Comparison of ENCODE assay signal across 17 cellular contexts in genomic region chr22:48253573-48253972, GRCh38.
"Had no signal": no experiment of that assay in that cellular context is flagged by ENCODE, and none has a peak within 500 bp of the region (broad histone marks: within the 10 kb centered on the region; RNA-seq: fewer than 3 reads in every experiment).

No MANE protein-coding gene starts in this region.

- DNase-seq: activated CD4-positive, CD25-positive, alpha-beta regulatory T cell treated with anti-CD3 and anti-CD28 coated beads, Interleukin-2, amount 50 U/mL, for 72 hours; activated CD8-positive, alpha-beta memory T cell treated with anti-CD3 and anti-CD28 coated beads for 24 hours; activated CD8-positive, alpha-beta memory T cell treated with anti-CD3 and anti-CD28 coated beads, Interleukin-2, amount 50 U/mL, for 48 hours; activated effector memory CD4-positive, alpha-beta T cell treated with Interleukin-2 at 50 U/mL for 16 hours; activated T-cell treated with anti-CD3 and anti-CD28 coated beads, Interleukin-2, amount 50 U/mL, for 48 hours; adrenal gland; effector CD4-positive, alpha-beta T cell; heart left ventricle; kidney glomerular epithelial cell; mesendoderm; stimulated activated CD4-positive, alpha-beta T cell treated with anti-CD3 and anti-CD28 coated beads, Interleukin-12 subunit alpha, Interleukin-12 subunit beta, amount 100 ng/mL, for 4 hours; stimulated activated CD4-positive, alpha-beta T cell treated with anti-CD3 and anti-CD28 coated beads, Interleukin-1b, Interleukin-23, amount 100 ng/mL, for 48 hours; stimulated activated naive CD4-positive, alpha-beta T cell treated with Interleukin-2 at 50 U/mL for 16 hours; T1000 had no signal

- H3K27ac ChIP-seq: adrenal gland, esophagus muscularis mucosa, gastroesophageal sphincter, heart left ventricle, thyroid gland had no signal

- H3K4me1 ChIP-seq: adrenal gland, esophagus muscularis mucosa, gastroesophageal sphincter, heart left ventricle had no signal

- H3K36me3 ChIP-seq: adrenal gland, esophagus muscularis mucosa, gastroesophageal sphincter, heart left ventricle, thyroid gland had no signal

- H3K4me3 ChIP-seq: adrenal gland, esophagus muscularis mucosa, gastroesophageal sphincter, heart left ventricle, thyroid gland had no signal

- H3K9me3 ChIP-seq: adrenal gland, esophagus muscularis mucosa, gastroesophageal sphincter, heart left ventricle, thyroid gland had no signal

- H3K27me3 ChIP-seq: adrenal gland, thyroid gland had no signal
